19 cellular contexts compared by ENCODE assay signal in genomic region chr1:8782001-8782620, GRCh38. TPM values are rescaled to one million over a fixed set of nuclear protein-coding genes. Genes with fewer than 3 reads are reported as not detected.
DNase-seq lines count a peak whose midpoint lies in the region; ATAC-seq, FAIRE-seq and TF ChIP-seq lines count a peak whose summit lies in the region.
"Had no signal": no experiment of that assay in that cellular context is flagged by ENCODE, and none has a peak within 500 bp of the region (broad histone marks: within the 10 kb centered on the region; RNA-seq: fewer than 3 reads in every experiment).

No MANE protein-coding gene starts in this region.

- H3K4me1 Mint-ChIP-seq in Caco-2 (ENCODE audit: low read depth, unreplicated experiment) = peaks cover 20% of the 10 kb centered on the region
- peaks cover 22% of the 10 kb centered on the region for H3K4me1 Mint-ChIP-seq in endothelial cell (ENCODE audit: unreplicated experiment)
- peaks cover 21% of the 10 kb centered on the region for H3K4me1 Mint-ChIP-seq in activated T-cell treated with anti-CD3 and anti-CD28 coated beads, Interleukin-2, amount 50 U/mL, for 72 hours (ENCODE audit: low read depth)

- H3K27me3 ChIP-seq in Caco-2 (replicated peaks; ENCODE audit: control insufficient read depth, insufficient read depth, low read length) (no peaks in the 10 kb centered on the region), WERI-Rb-1 (ENCODE audit: insufficient read depth, low read depth, severe bottlenecking) (no peaks in the 10 kb centered on the region), right lobe of liver (no peaks in the 10 kb centered on the region)

- CTCF ChIA-PET in Caco-2 (lab: Charles Lee) = interaction anchor here (1.0 kb wide), 1 partner anchor 67 kb away, joined by 3 read pairs; no protein-coding TSS in a partner anchor

- no peak overlapping the region for H3K4me3 ChIP-seq in Caco-2 (ENCODE audit: low read depth, low read length)
- H3K4me3 ChIP-seq in WERI-Rb-1 (ENCODE audit: low read depth, low read length) = no peak overlapping the region
- no peak overlapping the region for H3K4me3 ChIP-seq in right lobe of liver
- H3K4me3 ChIP-seq: HAP-1, PC-9 had no signal

- TF ChIP-seq POLR2A in right lobe of liver (IDR thresholded peaks at IDR 0.05) = no peak
- TF ChIP-seq POLR2A in H54 (IDR thresholded peaks at IDR 0.05; ENCODE audit: low read depth, low read length) = no peak

- POLR2A ChIA-PET in Caco-2 (lab: Charles Lee) = no interaction called here

- no peaks in the 10 kb centered on the region for H3K9me3 ChIP-seq in Caco-2
- H3K9me3 ChIP-seq in WERI-Rb-1 (ENCODE audit: severe bottlenecking) = no peaks in the 10 kb centered on the region
- H3K9me3 ChIP-seq in right lobe of liver = no peaks in the 10 kb centered on the region
- H3K9me3 ChIP-seq: HAP-1 had no signal

- ATAC-seq in right lobe of liver (peak; percentile 88 to 93 (median 92)), HG02870 (IDR thresholded peaks at IDR 0.05; ENCODE audit: unreplicated experiment) (no peak)
- ATAC-seq in activated T-cell treated with anti-CD3 and anti-CD28 coated beads, Interleukin-2, amount 50 U/mL, for 72 hours (replicated peaks in 1 of 2) = no peak

- TF ChIP-seq CTCF in Caco-2 (IDR thresholded peaks at IDR 0.05; ENCODE audit: insufficient read depth in 1 of 2, low read depth in 1 of 2, low read length in 1 of 2, severe bottlenecking in 1 of 2, unreplicated experiment in 1 of 2) (no peak), WERI-Rb-1 (IDR thresholded peaks at IDR 0.05; ENCODE audit: low read depth, low read length) (no peak), endothelial cell (IDR thresholded peaks at IDR 0.05; ENCODE audit: unreplicated experiment) (no peak), right lobe of liver (IDR thresholded peaks at IDR 0.05) (no peak)

- no peak for FAIRE-seq in H54 (lab: Jason Lieb, UNC)
- FAIRE-seq: HTR-8/SVneo had no signal

- H3K27ac Mint-ChIP-seq in Caco-2 (ENCODE audit: unreplicated experiment) (peak overlapping the region; percentile 77), endothelial cell (ENCODE audit: unreplicated experiment) (peak overlapping the region; percentile 27)
- no peak overlapping the region for H3K27ac Mint-ChIP-seq in activated T-cell treated with anti-CD3 and anti-CD28 coated beads, Interleukin-2, amount 50 U/mL, for 72 hours
- H3K27ac Mint-ChIP-seq: B cell had no signal

- 7% methylated on average over 3 of the region's 3 CpGs for WGBS in right lobe of liver (ENCODE audit: insufficient coverage, low coverage, low lambda C conversion rate, missing lambda C conversion rate)

- no peaks in the 10 kb centered on the region for H3K36me3 Mint-ChIP-seq in Caco-2 (ENCODE audit: insufficient read depth, unreplicated experiment)
- H3K36me3 Mint-ChIP-seq in endothelial cell (ENCODE audit: low read depth, unreplicated experiment) = no peaks in the 10 kb centered on the region
- peaks cover 0 to 1% of the 10 kb centered on the region in 2 donors for H3K36me3 Mint-ChIP-seq in activated T-cell treated with anti-CD3 and anti-CD28 coated beads, Interleukin-2, amount 50 U/mL, for 72 hours (ENCODE audit: insufficient read depth in 2 of 2)

- H3K27me3 Mint-ChIP-seq in Caco-2 (ENCODE audit: insufficient read depth, unreplicated experiment) = no peaks in the 10 kb centered on the region
- H3K27me3 Mint-ChIP-seq in endothelial cell (ENCODE audit: unreplicated experiment) = peaks cover 2% of the 10 kb centered on the region
- no peaks in the 10 kb centered on the region for H3K27me3 Mint-ChIP-seq in activated T-cell treated with anti-CD3 and anti-CD28 coated beads, Interleukin-2, amount 50 U/mL, for 72 hours (ENCODE audit: low read depth)
- H3K27me3 Mint-ChIP-seq: B cell had no signal

- H3K4me1 ChIP-seq in Caco-2 (peaks cover 16% of the 10 kb centered on the region), right lobe of liver (peaks cover 0 to 20% (median 10%) of the 10 kb centered on the region in 4 donors)
- H3K4me1 ChIP-seq: HAP-1 had no signal

- peak overlapping the region; percentile 12 for H3K4me3 Mint-ChIP-seq in Caco-2 (ENCODE audit: unreplicated experiment)
- no peak overlapping the region for H3K4me3 Mint-ChIP-seq in endothelial cell (ENCODE audit: unreplicated experiment)
- H3K4me3 Mint-ChIP-seq in activated T-cell treated with anti-CD3 and anti-CD28 coated beads, Interleukin-2, amount 50 U/mL, for 72 hours = no peak overlapping the region
- H3K4me3 Mint-ChIP-seq: B cell had no signal

- H3K27ac ChIP-seq in WERI-Rb-1 = peak overlapping the region; percentile 34
- peak overlapping the region in 2 of 3 donors; percentile 23 to 56 for H3K27ac ChIP-seq in right lobe of liver
- H3K27ac ChIP-seq: PC-9, RWPE1 had no signal

- BruUV-seq in Caco-2 (replicated peaks; lab: Mats Ljungman, UMichigan) = no TSS peak

- H3K9me3 Mint-ChIP-seq in Caco-2 (ENCODE audit: unreplicated experiment) (no peaks in the 10 kb centered on the region), endothelial cell (ENCODE audit: unreplicated experiment) (no peaks in the 10 kb centered on the region)
- H3K9me3 Mint-ChIP-seq in activated T-cell treated with anti-CD3 and anti-CD28 coated beads, Interleukin-2, amount 50 U/mL, for 72 hours = no peaks in the 10 kb centered on the region

- DNase-seq in Caco-2 = no peak
- DNase-seq in WERI-Rb-1 = no peak
- DNase-seq in endothelial cell (ENCODE audit: low spot score) = no peak
- DNase-seq in right lobe of liver = no peak
- no peak for DNase-seq in activated T-cell treated with anti-CD3 and anti-CD28 coated beads, Interleukin-2, amount 50 U/mL, for 72 hours
- DNase-seq in effector CD4-positive, alpha-beta T cell = no peak
- no peak for DNase-seq in H54 (ENCODE audit: insufficient read length, low spot score)
- DNase-seq: 8988T, DMS 273 treated with DMSO at 0.1 percent for 48 hours, DND-41, NCI-H1105, NCI-H1694, NCI-H2081 treated with DMSO at 0.1 percent for 48 hours, PC-9 had no signal

- H3K36me3 ChIP-seq in Caco-2 (ENCODE audit: control insufficient read depth, insufficient read depth, low read length) (no peaks in the 10 kb centered on the region), WERI-Rb-1 (peaks cover 9% of the 10 kb centered on the region), right lobe of liver (no peaks in the 10 kb centered on the region)
- H3K36me3 ChIP-seq: HAP-1 had no signal

- intact Hi-C loops in Caco-2 (cut with micrococcal nuclease; ENCODE audit: unreplicated experiment) = no loop called here
- intact Hi-C loops in right lobe of liver (cut with DNase I) = no loop called here

RNA-seq across cellular contexts. Expression of gene RERE, which starts 35.3 kb away (rescaled TPM):
- total RNA-seq in Caco-2 (2022) (85.2 and 91.1 TPM in 2 replicates), endothelial cell (ENCODE audit: unreplicated experiment) (115 TPM), right lobe of liver (10 to 100 TPM; 17.5 to 38.4 (median 25.0) TPM)
- 100 to 1,000 TPM in 1 of 2 donors, 10 to 100 TPM in 1; 98.7 to 105 TPM for total RNA-seq in activated T-cell treated with anti-CD3 and anti-CD28 coated beads, Interleukin-2, amount 50 U/mL, for 72 hours

Comparison
In these comparisons a context has a peak if more than half of its experiments do, and no peak if none do; other contexts are left out.
1. ATAC-seq: peak in right lobe of liver (4 of 4); none in activated T-cell treated with anti-CD3 and anti-CD28 coated beads, Interleukin-2, amount 50 U/mL, for 72 hours (0 of 2) and HG02870 (single experiment).